Comparison of ENCODE assay signal across 19 cellular contexts in genomic region chr16:4688674-4689045, GRCh38. TPM values are rescaled to one million over a fixed set of nuclear protein-coding genes. Genes with fewer than 3 reads are reported as not detected.
"Had no signal": no experiment of that assay in that cellular context is flagged by ENCODE, and none has a peak within 500 bp of the region (broad histone marks: within the 10 kb centered on the region; RNA-seq: fewer than 3 reads in every experiment).

No MANE protein-coding gene starts in this region.

- H3K36me3 Mint-ChIP-seq: activated naive CD8-positive, alpha-beta T cell treated with anti-CD3 and anti-CD28 coated beads for 36 hours had no signal

- H3K4me3 Mint-ChIP-seq: activated B cell treated with CpG ODN at 0.5 μM for 24 hours; activated CD4-positive, alpha-beta memory T cell treated with anti-CD3 and anti-CD28 coated beads for 36 hours; activated naive CD8-positive, alpha-beta T cell treated with anti-CD3 and anti-CD28 coated beads for 36 hours; endodermal cell; naive thymus-derived CD8-positive, alpha-beta T cell; stimulated activated effector memory CD8-positive, alpha-beta T cell treated with anti-CD3 and anti-CD28 coated beads, Interleukin-12 subunit alpha, Interleukin-12 subunit beta, amount 100 ng/mL, for 72 hours had no signal

- H3K9me3 ChIP-seq: body of pancreas, stomach had no signal

- H3K27me3 Mint-ChIP-seq: activated B cell treated with CpG ODN at 0.5 μM for 24 hours; activated CD4-positive, alpha-beta memory T cell treated with anti-CD3 and anti-CD28 coated beads for 36 hours; activated naive CD8-positive, alpha-beta T cell treated with anti-CD3 and anti-CD28 coated beads for 36 hours; naive thymus-derived CD8-positive, alpha-beta T cell had no signal

- H3K27me3 ChIP-seq: body of pancreas, foreskin keratinocyte, stomach had no signal

- H3K9me3 Mint-ChIP-seq: activated B cell treated with CpG ODN at 0.5 μM for 24 hours; activated CD4-positive, alpha-beta memory T cell treated with anti-CD3 and anti-CD28 coated beads for 36 hours; activated naive CD8-positive, alpha-beta T cell treated with anti-CD3 and anti-CD28 coated beads for 36 hours; endodermal cell; naive thymus-derived CD8-positive, alpha-beta T cell; stimulated activated effector memory CD8-positive, alpha-beta T cell treated with anti-CD3 and anti-CD28 coated beads, Interleukin-12 subunit alpha, Interleukin-12 subunit beta, amount 100 ng/mL, for 72 hours had no signal

- H3K4me3 ChIP-seq: body of pancreas, stomach had no signal

- ATAC-seq: body of pancreas; foreskin keratinocyte; naive thymus-derived CD8-positive, alpha-beta T cell; stimulated activated effector memory CD8-positive, alpha-beta T cell treated with anti-CD3 and anti-CD28 coated beads, Interleukin-12 subunit alpha, Interleukin-12 subunit beta, amount 100 ng/mL, for 72 hours had no signal

- H3K4me1 ChIP-seq: foreskin keratinocyte had no signal

- H3K4me1 Mint-ChIP-seq: endodermal cell had no signal

- H3K27ac ChIP-seq: body of pancreas, foreskin keratinocyte, stomach had no signal

- H3K27ac Mint-ChIP-seq: activated B cell treated with CpG ODN at 0.5 μM for 24 hours; activated CD4-positive, alpha-beta memory T cell treated with anti-CD3 and anti-CD28 coated beads for 36 hours; activated naive CD8-positive, alpha-beta T cell treated with anti-CD3 and anti-CD28 coated beads for 36 hours; endodermal cell; stimulated activated effector memory CD8-positive, alpha-beta T cell treated with anti-CD3 and anti-CD28 coated beads, Interleukin-12 subunit alpha, Interleukin-12 subunit beta, amount 100 ng/mL, for 72 hours had no signal

- DNase-seq: activated B cell treated with CpG ODN at 0.5 μM for 24 hours; activated CD4-positive, alpha-beta memory T cell treated with anti-CD3 and anti-CD28 coated beads for 36 hours; activated CD4-positive, alpha-beta T cell treated with anti-CD3 and anti-CD28 coated beads for 4 hours; activated naive CD4-positive, alpha-beta T cell; activated naive CD8-positive, alpha-beta T cell treated with anti-CD3 and anti-CD28 coated beads for 36 hours; activated T-cell treated with anti-CD3 and anti-CD28 coated beads for 4 hours; body of pancreas; foreskin keratinocyte; glutamatergic neuron; mesendoderm; retina; small intestine; stimulated activated CD4-positive, alpha-beta T cell treated with anti-CD3 and anti-CD28 coated beads, Interleukin-4, amount 100 ng/mL, for 24 hours; stomach; trophoblast cell had no signal

RNA-seq across cellular contexts. Expression of gene DNAAF8, which starts 45.7 kb away (rescaled TPM):
- total RNA-seq: epithelial cell of proximal tubule had no signal
